Comparison of ENCODE assay signal across 23 cellular contexts in genomic region chr3:80050826-80051601, GRCh38.
DNase-seq lines count a peak whose midpoint lies in the region; FAIRE-seq and TF ChIP-seq lines count a peak whose summit lies in the region.
"Had no signal": no experiment of that assay in that cellular context is flagged by ENCODE, and none has a peak within 500 bp of the region (broad histone marks: within the 10 kb centered on the region; RNA-seq: fewer than 3 reads in every experiment).

No MANE protein-coding gene starts in this region.

- H3K23me2 ChIP-seq in H1 (ENCODE audit: low read depth, low read length), result no peaks in the 10 kb centered on the region

- H3K9me3 ChIP-seq in H1 (ENCODE audit: insufficient read depth in 2 of 2, low read depth in 1 of 2, low read length in 1 of 2) (peaks cover 0 to 3% of the 10 kb centered on the region in 2 experiments; a peak in 1 of 4 replicates), sigmoid colon (no peaks in the 10 kb centered on the region)
- H3K9me3 ChIP-seq: MG63, SJCRH30 had no signal

- FAIRE-seq in H1 (lab: Jason Lieb, UNC), result no peak
- FAIRE-seq: G401.6, GM12878 had no signal

- WGBS in H1 (ENCODE audit: extremely low coverage in 1 of 2, insufficient coverage in 1 of 2, insufficient read length in 1 of 2, insufficient replicate concordance in 2 of 2, low coverage in 1 of 2, low lambda C conversion rate in 2 of 2, missing lambda C conversion rate in 1 of 2), 2 experiments, result 96% methylated on average over 22 of the region's 34 CpGs; no CpG with 5 or more reads in 1 of the 2 experiments
- 91% methylated on average over 34 of the region's 34 CpGs for WGBS in sigmoid colon, 2 donors

- H4K20me1 ChIP-seq in H1 (replicated peaks in 1 of 2; ENCODE audit: control insufficient read depth in 1 of 2, insufficient read depth in 2 of 2, low read length in 2 of 2), result no peaks in the 10 kb centered on the region

- no peak overlapping the region for H3K4me2 ChIP-seq in H1 (ENCODE audit: insufficient read depth in 1 of 2, low read depth in 2 of 2, low read length in 2 of 2)

- DNase-seq in NCI-H510A (lab: John Stamatoyannopoulos, UW), result peak; percentile 11
- no peak for DNase-seq in NCI-H510A treated with DMSO at 0.1 percent for 48 hours (lab: John Stamatoyannopoulos, UW)
- peak; percentile 9 for DNase-seq in H7
- no peak for DNase-seq in H1 (ENCODE audit: low read depth in 1 of 2, low spot score in 2 of 2)
- peak; percentile 61 for DNase-seq in sigmoid colon
- DNase-seq in HUDEP-2 (lab: John Stamatoyannopoulos, UW; ENCODE audit: unreplicated experiment in 76 of 76), result no peak
- no peak for DNase-seq in coronary artery (ENCODE audit: low spot score)
- DNase-seq in dermis blood vessel endothelial cell, result no peak
- DNase-seq: DMS79, GOT3, IMR-90, Karpas-422, MG63, NCI-H1092, NCI-H1694, NCI-H2107, NCI-H2227 treated with DMSO at 0.1 percent for 48 hours, NCI-H69, SJCRH30 had no signal

- intact Hi-C loops in sigmoid colon (cut with DNase I), result no loop called here

- CTCF ChIA-PET in H1 (lab: Charles Lee; ENCODE audit: partially characterized antibody), result interaction anchor here (0.9 kb wide), 1 partner anchor 81 kb away, joined by 3 read pairs; no protein-coding TSS in a partner anchor

- H3K4ac ChIP-seq in H1 (replicated peaks; ENCODE audit: insufficient read length, low read depth, low read length), result no peak overlapping the region

- H2BK20ac ChIP-seq in H1 (ENCODE audit: low read length), result no peak overlapping the region

- H3K56ac ChIP-seq in H1 (replicated peaks; ENCODE audit: insufficient read length, low read depth, low read length), result no peak overlapping the region

- TF ChIP-seq POLR2A in H1 (IDR thresholded peaks at IDR 0.05; ENCODE audit: control extremely low read depth in 1 of 2, low read depth in 2 of 2, low read length in 2 of 2) (no peak), sigmoid colon (IDR thresholded peaks at IDR 0.05) (no peak)

- TF ChIP-seq RAD21 in H1 (IDR thresholded peaks at IDR 0.05 in 1 of 2, conservative IDR thresholded peaks at IDR 0.05 in 1 of 2; ENCODE audit: low read depth in 2 of 2, low read length in 2 of 2), result no peak

- H3K9ac ChIP-seq in H1 (replicated peaks in 1 of 4; ENCODE audit: extremely low read depth in 1 of 4, low read depth in 3 of 4, low read length in 3 of 4), result no peak overlapping the region

- TF ChIP-seq EP300 in H1 (IDR thresholded peaks at IDR 0.05; ENCODE audit: borderline replicate concordance in 1 of 2, low read depth in 2 of 2, low read length in 2 of 2), result no peak
- TF ChIP-seq EP300 in sigmoid colon (IDR thresholded peaks at IDR 0.05), result no peak

- no peak overlapping the region for H2BK15ac ChIP-seq in H1 (ENCODE audit: low read length)

- H4K8ac ChIP-seq in H1 (ENCODE audit: extremely low read depth, insufficient read depth, low read length), result peak overlapping the region; percentile 15; the same call in 1 of the 2 replicates

- H3K27ac ChIP-seq in H1 (ENCODE audit: low read depth, low read length) (no peak overlapping the region), sigmoid colon (no peak overlapping the region), coronary artery (no peak overlapping the region)
- H3K27ac ChIP-seq: 22Rv1, RWPE1, SJCRH30 had no signal

- no peaks in the 10 kb centered on the region for H3K79me2 ChIP-seq in H1 (ENCODE audit: control insufficient read depth in 1 of 2, insufficient read depth in 2 of 2, low read length in 2 of 2)

- H2AK5ac ChIP-seq in H1 (ENCODE audit: low read depth, low read length), result no peak overlapping the region

- H3K14ac ChIP-seq in H1 (ENCODE audit: insufficient read length), result no peak overlapping the region

- TF ChIP-seq CTCF in H1 (IDR thresholded peaks at IDR 0.05; ENCODE audit: control extremely low read depth in 1 of 3, insufficient read depth in 1 of 3, low read depth in 1 of 3, low read length in 3 of 3) (no peak), sigmoid colon (IDR thresholded peaks at IDR 0.05) (no peak), coronary artery (IDR thresholded peaks at IDR 0.05) (no peak)

- H3K27me3 ChIP-seq in H7 (ENCODE audit: control insufficient read depth, insufficient read depth, low read length) (no peaks in the 10 kb centered on the region), H1 (replicated peaks in 1 of 4; ENCODE audit: control insufficient read depth in 3 of 4, extremely low read depth in 1 of 4, insufficient read depth in 3 of 4, low read length in 3 of 4) (no peaks in the 10 kb centered on the region), sigmoid colon (no peaks in the 10 kb centered on the region)
- H3K27me3 ChIP-seq: MG63, SJCRH30 had no signal

- no peak overlapping the region for H4K5ac ChIP-seq in H1 (ENCODE audit: insufficient read length, low read depth, low read length)

- no peak overlapping the region for H4K91ac ChIP-seq in H1 (replicated peaks; ENCODE audit: insufficient read length, low read length)

- H3K18ac ChIP-seq in H1 (ENCODE audit: extremely low read depth, low read length), result no peak overlapping the region

- H2BK5ac ChIP-seq in H1 (ENCODE audit: low read depth, low read length), result no peak overlapping the region

- H3K4me1 ChIP-seq in H1 (replicated peaks in 1 of 4; ENCODE audit: control insufficient read depth in 3 of 4, insufficient read depth in 4 of 4, low read length in 3 of 4), result no peaks in the 10 kb centered on the region
- H3K4me1 ChIP-seq in sigmoid colon, result no peaks in the 10 kb centered on the region
- H3K4me1 ChIP-seq: SJCRH30 had no signal

- no peak overlapping the region for H2AFZ ChIP-seq in H1 (ENCODE audit: low read length)

- no peak overlapping the region for H2BK120ac ChIP-seq in H1 (replicated peaks; ENCODE audit: low read depth, low read length)

- no peak overlapping the region for H2BK12ac ChIP-seq in H1 (ENCODE audit: low read depth, low read length)

- H3K23ac ChIP-seq in H1 (ENCODE audit: insufficient read length), result no peak overlapping the region

- H3K4me3 ChIP-seq in H7 (ENCODE audit: insufficient read depth, low read depth, low read length) (no peak overlapping the region), H1 (ENCODE audit: extremely low read depth in 1 of 4, insufficient read depth in 2 of 4, low read depth in 3 of 4, low read length in 4 of 4) (no peak overlapping the region), sigmoid colon (no peak overlapping the region), coronary artery (no peak overlapping the region)
- H3K4me3 ChIP-seq: GM12878, MG63, SJCRH30 had no signal

- POLR2A ChIA-PET in H1 (lab: Charles Lee; ENCODE audit: partially characterized antibody), result no interaction called here

- no peaks in the 10 kb centered on the region for H3K36me3 ChIP-seq in H7 (replicated peaks; ENCODE audit: control insufficient read depth, insufficient read depth, low read length)
- H3K36me3 ChIP-seq in H1 (ENCODE audit: control insufficient read depth in 2 of 4, insufficient read depth in 4 of 4, low read length in 3 of 4), result no peaks in the 10 kb centered on the region
- no peaks in the 10 kb centered on the region for H3K36me3 ChIP-seq in sigmoid colon
- H3K36me3 ChIP-seq: MG63, SJCRH30 had no signal

- H3K79me1 ChIP-seq in H1 (ENCODE audit: low read depth, low read length), result no peaks in the 10 kb centered on the region

TF ChIP-seq in H1, 55 proteins besides CTCF, POLR2A, EP300 and RAD21 (continues in another document):
- no peak for TF ChIP-seq ASH2L (IDR thresholded peaks at IDR 0.05; ENCODE audit: low read length)

Comparison
In these comparisons a context has a peak if more than half of its experiments do, and no peak if none do; other contexts are left out.
1. DNase-seq: peak in NCI-H510A (single experiment), H7 (single experiment) and sigmoid colon (single experiment); none in NCI-H510A treated with DMSO at 0.1 percent for 48 hours (single experiment), H1 (0 of 2), HUDEP-2 (0 of 76), coronary artery (single experiment) and dermis blood vessel endothelial cell (single experiment).